23 cellular contexts compared by ENCODE assay signal in the genomic region with DNA sequence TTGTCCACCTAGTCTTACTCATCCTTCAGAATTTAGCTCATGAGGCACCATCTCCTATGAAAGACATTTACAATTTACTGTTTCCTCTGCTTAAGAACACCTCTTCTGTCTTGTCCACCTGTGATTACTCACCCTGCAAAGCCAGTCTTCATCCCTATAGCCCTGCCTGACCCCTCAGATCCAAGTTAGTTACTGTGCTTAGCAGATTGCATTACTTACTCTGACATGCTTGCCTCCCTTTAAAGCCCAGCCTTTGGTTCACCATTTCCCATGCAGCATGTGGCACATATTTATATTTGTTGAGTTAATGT.
DNase-seq lines count a peak whose midpoint lies in the region; ATAC-seq, FAIRE-seq and TF ChIP-seq lines count a peak whose summit lies in the region.
"Had no signal": no experiment of that assay in that cellular context is flagged by ENCODE, and none has a peak within 500 bp of the region (broad histone marks: within the 10 kb centered on the region; RNA-seq: fewer than 3 reads in every experiment).

No MANE protein-coding gene starts in this region.

- H3K27ac Mint-ChIP-seq in Calu3 (ENCODE audit: unreplicated experiment), result no peak overlapping the region
- H3K27ac Mint-ChIP-seq: CD4-positive, alpha-beta T cell had no signal

- TF ChIP-seq RAD21 in A549 (conservative IDR thresholded peaks at IDR 0.05 in 1 of 2, IDR thresholded peaks at IDR 0.05 in 1 of 2) (no peak), HepG2 (CRISPR knock-in tag; IDR thresholded peaks at IDR 0.05) (no peak)

- H3K4me2 ChIP-seq in A549 (peak overlapping the region; percentile 39; the same call in 1 of the 3 replicates), HepG2 (ENCODE audit: low read depth, low read length) (no peak overlapping the region), mammary epithelial cell (ENCODE audit: insufficient read depth, low read depth, low read length) (no peak overlapping the region)

- H3K4me3 ChIP-seq in A549, result no peak overlapping the region
- no peak overlapping the region for H3K4me3 ChIP-seq in HepG2 (replicated peaks in 1 of 3; ENCODE audit: insufficient read depth in 1 of 3, low read depth in 2 of 3, low read length in 3 of 3)
- no peak overlapping the region for H3K4me3 ChIP-seq in mammary epithelial cell (replicated peaks in 1 of 3; ENCODE audit: insufficient read depth in 1 of 3, low read depth in 2 of 3, low read length in 3 of 3)
- H3K4me3 ChIP-seq: GM23248, K562 had no signal

- TF ChIP-seq POLR2A in A549 (IDR thresholded peaks at IDR 0.05; ENCODE audit: low read length), result no peak
- no peak for TF ChIP-seq POLR2A in HepG2 (IDR thresholded peaks at IDR 0.05; ENCODE audit: insufficient read depth in 1 of 2, low read depth in 2 of 2, low read length in 2 of 2)

- no peaks in the 10 kb centered on the region for H3K36me3 Mint-ChIP-seq in Calu3 (ENCODE audit: insufficient read depth, unreplicated experiment)

- in situ Hi-C loops in HepG2 (cut with HindIII; ENCODE audit: extremely low pct_ligation_motif_present, low pct_unique_long_range_greater_than_20kb) (no loop called here), mammary epithelial cell (cut with MboI; ENCODE audit: low sequenced_read_pairs in 2 of 2) (no loop called here)

- H3K4me1 ChIP-seq in A549, result peaks cover 3% of the 10 kb centered on the region; the same call in 1 of the 3 replicates
- H3K4me1 ChIP-seq in HepG2 (ENCODE audit: insufficient read depth, low read length), result peaks cover 11% of the 10 kb centered on the region
- no peaks in the 10 kb centered on the region for H3K4me1 ChIP-seq in mammary epithelial cell (ENCODE audit: insufficient read depth, low read length)

- no peaks in the 10 kb centered on the region for H3K27me3 Mint-ChIP-seq in Calu3 (ENCODE audit: unreplicated experiment)
- H3K27me3 Mint-ChIP-seq: CD4-positive, alpha-beta T cell had no signal

- dilution Hi-C loops in mammary epithelial cell (cut with HindIII; ENCODE audit: low sequenced_read_pairs), result loop anchor here (5.0 kb wide), 1 partner anchor 49 kb away; no protein-coding TSS in a partner anchor

- H3K4me3 Mint-ChIP-seq in Calu3 (ENCODE audit: low read depth, unreplicated experiment), result no peak overlapping the region
- H3K4me3 Mint-ChIP-seq: CD4-positive, alpha-beta T cell had no signal

- H3K27ac ChIP-seq in A549 (peak overlapping the region in 1 of 2 experiments; percentile 47; a peak in 4 of 6 replicates), HepG2 (ENCODE audit: extremely low read length, insufficient read depth, low read length) (no peak overlapping the region), mammary epithelial cell (ENCODE audit: insufficient read depth, low read depth, low read length) (no peak overlapping the region)
- H3K27ac ChIP-seq: GM23248, RWPE1 had no signal

- intact Hi-C loops in HepG2 (cut with micrococcal nuclease; ENCODE audit: unreplicated experiment) (no loop called here), Calu3 (cut with micrococcal nuclease; ENCODE audit: unreplicated experiment) (no loop called here), mammary epithelial cell (cut with micrococcal nuclease) (no loop called here)

- TF ChIP-seq CTCF in A549 (IDR thresholded peaks at IDR 0.05) (no peak), HepG2 (CRISPR knock-in tag; IDR thresholded peaks at IDR 0.05) (no peak), omental fat pad (IDR thresholded peaks at IDR 0.05) (no peak), Calu3 (IDR thresholded peaks at IDR 0.05; ENCODE audit: unreplicated experiment) (no peak), mammary epithelial cell (conservative IDR thresholded peaks at IDR 0.05 in 1 of 2, IDR thresholded peaks at IDR 0.05 in 1 of 2; ENCODE audit: extremely low read depth in 1 of 2, insufficient read depth in 1 of 2, low read depth in 1 of 2, low read length in 2 of 2) (no peak)

- no peaks in the 10 kb centered on the region for H4K20me1 ChIP-seq in HepG2 (ENCODE audit: insufficient read depth, low read length)
- H4K20me1 ChIP-seq in mammary epithelial cell (ENCODE audit: insufficient read depth, low read length), result no peaks in the 10 kb centered on the region

- no peak for ATAC-seq in A549
- ATAC-seq in HepG2, result peak; percentile 34; the same call in 1 of the 3 replicates
- peak; percentile 81 for ATAC-seq in omental fat pad (ENCODE audit: low FRiP score)
- ATAC-seq: HCT116, K562, PC-3 had no signal

- H3K27me3 ChIP-seq in HepG2 (ENCODE audit: control insufficient read depth in 1 of 2, insufficient read depth in 2 of 2, low read length in 2 of 2) (no peaks in the 10 kb centered on the region), mammary epithelial cell (ENCODE audit: insufficient read depth, low read length) (peaks cover 2% of the 10 kb centered on the region)

- DNase-seq in A549 (ENCODE audit: low read depth in 1 of 2, low spot score in 1 of 2) (no peak), amniotic epithelial cell (ENCODE audit: low read depth) (peak; percentile 35), HepG2 (ENCODE audit: low spot score) (no peak), omental fat pad (ENCODE audit: low spot score) (no peak), Calu3 (no peak), NCI-H1092 treated with DMSO at 0.1 percent for 48 hours (lab: John Stamatoyannopoulos, UW) (no peak), mammary epithelial cell (no peak), DMS79 (lab: John Stamatoyannopoulos, UW) (no peak)
- DNase-seq: 8988T; CD4-positive, alpha-beta T cell; DMS53; GM23248; NCI-H1417; NCI-H187 treated with DMSO at 0.1 percent for 48 hours; NCI-H226; NCI-H82; PC-3; SIG-M5 had no signal

- H3K9me3 Mint-ChIP-seq in Calu3 (ENCODE audit: low read depth, unreplicated experiment), result no peaks in the 10 kb centered on the region

- H3K36me3 ChIP-seq in HepG2 (replicated peaks in 1 of 2; ENCODE audit: control insufficient read depth in 1 of 2, insufficient read depth in 2 of 2, low read length in 2 of 2) (no peaks in the 10 kb centered on the region), mammary epithelial cell (ENCODE audit: insufficient read depth, low read length) (no peaks in the 10 kb centered on the region)

- BruUV-seq in HepG2 (replicated peaks; lab: Mats Ljungman, UMichigan) (no TSS peak), Calu3 (replicated peaks; lab: Mats Ljungman, UMichigan) (no TSS peak), mammary epithelial cell (replicated peaks; lab: Mats Ljungman, UMichigan) (no TSS peak)

- POLR2A ChIA-PET in A549 (lab: Yijun Ruan, JAX), result no interaction called here
- POLR2A ChIA-PET in HepG2 (lab: Yijun Ruan, JAX), result no interaction called here

- no peaks in the 10 kb centered on the region for H3K4me1 Mint-ChIP-seq in Calu3 (ENCODE audit: low read depth, unreplicated experiment)

- H2AFZ ChIP-seq in HepG2 (ENCODE audit: low read length), result no peak overlapping the region
- H2AFZ ChIP-seq in mammary epithelial cell (ENCODE audit: low read depth, low read length), result no peak overlapping the region

- H3K79me2 ChIP-seq in HepG2 (ENCODE audit: insufficient read depth, low read length) (no peaks in the 10 kb centered on the region), mammary epithelial cell (ENCODE audit: insufficient read depth, low read length) (no peaks in the 10 kb centered on the region)

- no peak overlapping the region for H3K9ac ChIP-seq in HepG2 (ENCODE audit: insufficient read depth, low read depth, low read length)
- no peak overlapping the region for H3K9ac ChIP-seq in mammary epithelial cell (ENCODE audit: insufficient read depth, low read length)
- H3K9ac ChIP-seq: GM23248 had no signal

- no peaks in the 10 kb centered on the region for H3K9me3 ChIP-seq in A549
- H3K9me3 ChIP-seq in HepG2 (ENCODE audit: low read length), result no peaks in the 10 kb centered on the region
- H3K9me3 ChIP-seq in mammary epithelial cell (replicated peaks; ENCODE audit: insufficient read depth, low read length), result no peaks in the 10 kb centered on the region

- FAIRE-seq in A549 (lab: Jason Lieb, UNC) (no peak), HepG2 (lab: Jason Lieb, UNC) (no peak)
- FAIRE-seq: GM12891, GM19239, K562 had no signal

- CTCF ChIA-PET in A549 (lab: Yijun Ruan, JAX) (no interaction called here), HepG2 (lab: Yijun Ruan, JAX; ENCODE audit: low intra/inter-chr PET ratio, low total read pairs) (no interaction called here), Calu3 (lab: Charles Lee) (no interaction called here), mammary epithelial cell (lab: Charles Lee; ENCODE audit: low non-redundant PET) (no interaction called here)

- TF ChIP-seq EP300 in A549 (IDR thresholded peaks at IDR 0.05), result no peak
- no peak for TF ChIP-seq EP300 in HepG2 (IDR thresholded peaks at IDR 0.05; ENCODE audit: low read depth in 2 of 2, low read length in 2 of 2)
- TF ChIP-seq EP300 in HepG2 (CRISPR knock-in tag; IDR thresholded peaks at IDR 0.05; ENCODE audit: borderline replicate concordance), result no peak

TF ChIP-seq in A549, 52 proteins besides CTCF, POLR2A, EP300 and RAD21 (continues in another document):
- TF ChIP-seq TP53 (CRISPR knock-in tag; IDR thresholded peaks at IDR 0.05) (no peak), FOXS1 (CRISPR knock-in tag; IDR thresholded peaks at IDR 0.05) (no peak), RCOR1 (IDR thresholded peaks at IDR 0.05; ENCODE audit: low read depth, low read length) (no peak), FOSL2 (IDR thresholded peaks at IDR 0.05) (no peak), FOSL2 (CRISPR knock-in tag; IDR thresholded peaks at IDR 0.05) (no peak), RNF2 (IDR thresholded peaks at IDR 0.05; ENCODE audit: borderline replicate concordance, low read depth) (no peak), HOXA7 (CRISPR knock-in tag; IDR thresholded peaks at IDR 0.05) (no peak), CHD4 (IDR thresholded peaks at IDR 0.05; ENCODE audit: borderline replicate concordance) (no peak)

TF ChIP-seq in HepG2, 621 proteins besides CTCF, POLR2A, EP300 and RAD21 (continues in another document):
- TF ChIP-seq HES4 (CRISPR knock-in tag; IDR thresholded peaks at IDR 0.05; ENCODE audit: borderline replicate concordance) (no peak), ZNF44 (CRISPR knock-in tag; IDR thresholded peaks at IDR 0.05) (no peak), AGO1 (IDR thresholded peaks at IDR 0.05; ENCODE audit: low read depth, low read length, poor library complexity, severe bottlenecking) (no peak), ZMYM4 (CRISPR knock-in tag; IDR thresholded peaks at IDR 0.05) (no peak), SETDB1 (CRISPR knock-in tag; IDR thresholded peaks at IDR 0.05; ENCODE audit: borderline replicate concordance) (no peak), ZNF670 (CRISPR knock-in tag; IDR thresholded peaks at IDR 0.05; ENCODE audit: borderline replicate concordance) (no peak), ZNF547 (CRISPR knock-in tag; IDR thresholded peaks at IDR 0.05) (no peak), KLF16 (CRISPR knock-in tag; IDR thresholded peaks at IDR 0.05) (no peak)

Comparison
In these comparisons a context has a peak if more than half of its experiments do, and no peak if none do; other contexts are left out.
1. ATAC-seq: peak in HepG2 (single experiment) and omental fat pad (single experiment); none in A549 (0 of 2).